Comparison of ENCODE assay signal across 1 cellular context in genomic region chr15:68818671-68819450, GRCh38.
TF ChIP-seq lines count a peak whose summit lies in the region.

No MANE protein-coding gene starts in this region.

TF ChIP-seq in HEK293, 187 proteins besides CTCF, POLR2A, EP300 and RAD21 (continued from another document and continues in another):
- TF ChIP-seq PBX3 (CRISPR knock-in tag; IDR thresholded peaks at IDR 0.05) (peak; percentile 8; the same call in 1 of the 2 replicates), ZNF114 (tag by site-specific recombination; IDR thresholded peaks at IDR 0.05) (no peak), ZNF146 (tag by site-specific recombination; IDR thresholded peaks at IDR 0.05) (peak; percentile 49), ZNF658 (tag by site-specific recombination; IDR thresholded peaks at IDR 0.05) (no peak), GLIS1 (tag by site-specific recombination; IDR thresholded peaks at IDR 0.05) (no peak), YY2 (tag by site-specific recombination; IDR thresholded peaks at IDR 0.05) (no peak), PATZ1 (tag by site-specific recombination; IDR thresholded peaks at IDR 0.05) (peak; percentile 66), ZNF791 (tag by site-specific recombination; IDR thresholded peaks at IDR 0.05) (no peak), ZNF18 (tag by site-specific recombination; IDR thresholded peaks at IDR 0.05) (0 out of 2 replicates have a peak, but pooled peaks have one; percentile 26), ZNF776 (tag by site-specific recombination; IDR thresholded peaks at IDR 0.05; ENCODE audit: borderline replicate concordance) (no peak), ZNF830 (tag by site-specific recombination; IDR thresholded peaks at IDR 0.05; ENCODE audit: low read depth) (no peak), ZNF324 (tag by site-specific recombination; IDR thresholded peaks at IDR 0.05) (peak; percentile 51; the same call in 1 of the 2 replicates), ZNF24 (tag by site-specific recombination; IDR thresholded peaks at IDR 0.05) (no peak), ZBTB48 (tag by site-specific recombination; IDR thresholded peaks at IDR 0.05) (no peak), ZNF513 (tag by site-specific recombination; IDR thresholded peaks at IDR 0.05) (no peak; the same call in 1 of the 2 replicates), ZBTB8A (tag by site-specific recombination; IDR thresholded peaks at IDR 0.05) (peak; percentile 40), WT1 (tag by site-specific recombination; IDR thresholded peaks at IDR 0.05) (peak; percentile 28; the same call in 1 of the 2 replicates), ZBTB7A (tag by site-specific recombination; IDR thresholded peaks at IDR 0.05; ENCODE audit: low read depth) (0 out of 2 replicates have a peak, but pooled peaks have one; percentile 15), BCL11B (tag by site-specific recombination; IDR thresholded peaks at IDR 0.05; ENCODE audit: low read depth) (no peak), PRDM1 (tag by site-specific recombination; IDR thresholded peaks at IDR 0.05) (peak; percentile 83), HOXC10 (CRISPR knock-in tag; IDR thresholded peaks at IDR 0.05) (no peak), ELK4 (IDR thresholded peaks at IDR 0.05; ENCODE audit: borderline replicate concordance, low read depth, low read length) (no peak), ZNF596 (tag by site-specific recombination; IDR thresholded peaks at IDR 0.05) (peak; percentile 26; the same call in 1 of the 2 replicates), MYNN (tag by site-specific recombination; IDR thresholded peaks at IDR 0.05; ENCODE audit: borderline replicate concordance) (no peak), ZNF777 (tag by site-specific recombination; IDR thresholded peaks at IDR 0.05; ENCODE audit: borderline replicate concordance) (no peak), ZSCAN23 (tag by site-specific recombination; IDR thresholded peaks at IDR 0.05) (no peak), ZNF580 (tag by site-specific recombination; IDR thresholded peaks at IDR 0.05) (no peak), PRDM10 (tag by site-specific recombination; IDR thresholded peaks at IDR 0.05) (peak; percentile 7; the same call in 1 of the 2 replicates), ZNF645 (tag by site-specific recombination; IDR thresholded peaks at IDR 0.05) (no peak), ZBTB44 (tag by site-specific recombination; IDR thresholded peaks at IDR 0.05) (no peak), ZSCAN5A (tag by site-specific recombination; IDR thresholded peaks at IDR 0.05) (0 out of 2 replicates have a peak, but pooled peaks have one; percentile 23), ZNF660 (tag by site-specific recombination; IDR thresholded peaks at IDR 0.05) (0 out of 2 replicates have a peak, but pooled peaks have one; percentile 27), ZNF274 (IDR thresholded peaks at IDR 0.05; ENCODE audit: low read length) (no peak), ZNF274 (tag by site-specific recombination; IDR thresholded peaks at IDR 0.05; ENCODE audit: borderline replicate concordance) (no peak), KLF8 (tag by site-specific recombination; IDR thresholded peaks at IDR 0.05) (peak; percentile 22; the same call in 1 of the 2 replicates), ZNF174 (tag by site-specific recombination; IDR thresholded peaks at IDR 0.05) (no peak), ZBTB26 (tag by site-specific recombination; optimal IDR thresholded peaks at IDR 0.05) (peak; percentile 74)
- TF ChIP-seq, protein P1, sequence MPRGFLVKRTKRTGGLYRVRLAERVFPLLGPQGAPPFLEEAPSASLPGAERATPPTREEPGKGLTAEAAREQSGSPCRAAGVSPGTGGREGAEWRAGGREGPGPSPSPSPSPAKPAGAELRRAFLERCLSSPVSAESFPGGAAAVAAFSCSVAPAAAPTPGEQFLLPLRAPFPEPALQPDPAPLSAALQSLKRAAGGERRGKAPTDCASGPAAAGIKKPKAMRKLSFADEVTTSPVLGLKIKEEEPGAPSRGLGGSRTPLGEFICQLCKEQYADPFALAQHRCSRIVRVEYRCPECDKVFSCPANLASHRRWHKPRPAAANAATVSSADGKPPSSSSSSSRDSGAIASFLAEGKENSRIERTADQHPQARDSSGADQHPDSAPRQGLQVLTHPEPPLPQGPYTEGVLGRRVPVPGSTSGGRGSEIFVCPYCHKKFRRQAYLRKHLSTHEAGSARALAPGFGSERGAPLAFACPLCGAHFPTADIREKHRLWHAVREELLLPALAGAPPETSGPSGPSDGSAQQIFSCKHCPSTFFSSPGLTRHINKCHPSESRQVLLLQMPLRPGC (tag by site-specific recombination; IDR thresholded peaks at IDR 0.05) = 0 out of 2 replicates have a peak, but pooled peaks have one; percentile 12
